In genomic region chr13:40994581-40995230, GRCh38 we compare ENCODE assay signal across 9 cellular contexts. TPM values are rescaled to one million over a fixed set of nuclear protein-coding genes. Genes with fewer than 3 reads are reported as not detected.
DNase-seq lines count a peak whose midpoint lies in the region; ATAC-seq, FAIRE-seq and TF ChIP-seq lines count a peak whose summit lies in the region.
"Had no signal": no experiment of that assay in that cellular context is flagged by ENCODE, and none has a peak within 500 bp of the region (broad histone marks: within the 10 kb centered on the region; RNA-seq: fewer than 3 reads in every experiment).

No MANE protein-coding gene starts in this region.

- no peaks in the 10 kb centered on the region for H3K27me3 ChIP-seq in small intestine (ENCODE audit: control insufficient read depth in 2 of 2, insufficient read depth in 2 of 2, low read length in 2 of 2)

- H3K36me3 ChIP-seq in small intestine (ENCODE audit: control insufficient read depth in 2 of 2, insufficient read depth in 2 of 2, low read length in 2 of 2) = peaks cover 2 to 5% of the 10 kb centered on the region in 2 donors
- H3K36me3 ChIP-seq: thoracic aorta had no signal

- TF ChIP-seq CTCF in coronary artery (IDR thresholded peaks at IDR 0.05) = no peak

- FAIRE-seq in small intestine (lab: Jason Lieb, UNC) (no peak), RCC 7860 (lab: Jason Lieb, UNC) (no peak)

- 22 to 47% (median 27%) methylated on average over 6 of the region's 6 CpGs for WGBS in small intestine, 3 donors

- H3K4me3 ChIP-seq in small intestine (ENCODE audit: low read depth in 1 of 2, low read length in 2 of 2) (no peak overlapping the region), coronary artery (no peak overlapping the region)
- H3K4me3 ChIP-seq: thoracic aorta had no signal

- no peaks in the 10 kb centered on the region for H3K9me3 Mint-ChIP-seq in activated naive CD8-positive, alpha-beta T cell (ENCODE audit: low read depth)

- H3K27ac ChIP-seq in small intestine (ENCODE audit: low read depth in 1 of 2, low read length in 1 of 2) (peak overlapping the region; percentile 60 to 62), coronary artery (no peak overlapping the region)
- H3K27ac ChIP-seq: thoracic aorta had no signal

- peaks cover 90% of the 10 kb centered on the region for H3K4me1 Mint-ChIP-seq in activated naive CD8-positive, alpha-beta T cell (ENCODE audit: low read depth)

- no peaks in the 10 kb centered on the region for H3K27me3 Mint-ChIP-seq in activated naive CD8-positive, alpha-beta T cell

- peaks cover 7 to 17% of the 10 kb centered on the region in 2 donors for H3K4me1 ChIP-seq in small intestine (ENCODE audit: control insufficient read depth in 2 of 2, insufficient read depth in 1 of 2, low read depth in 1 of 2, low read length in 1 of 2)

- H3K4me3 Mint-ChIP-seq in activated naive CD8-positive, alpha-beta T cell = peak overlapping the region; percentile 76

- peak overlapping the region; percentile 92 for H3K27ac Mint-ChIP-seq in activated naive CD8-positive, alpha-beta T cell

- peaks cover 7% of the 10 kb centered on the region for H3K36me3 Mint-ChIP-seq in activated naive CD8-positive, alpha-beta T cell

- DNase-seq in small intestine (no peak), RCC 7860 (ENCODE audit: low spot score) (no peak), MV-4-11 (lab: John Stamatoyannopoulos, UW) (no peak), NCI-H526 (lab: John Stamatoyannopoulos, UW) (no peak), coronary artery (ENCODE audit: low spot score) (no peak)

- no peaks in the 10 kb centered on the region for H3K9me3 ChIP-seq in small intestine (ENCODE audit: control insufficient read depth, low read depth)
- H3K9me3 ChIP-seq: thoracic aorta had no signal

- ATAC-seq in GM19043 (IDR thresholded peaks at IDR 0.05; ENCODE audit: low read depth, unreplicated experiment) (peak; percentile 62), HG02973 (IDR thresholded peaks at IDR 0.05; ENCODE audit: unreplicated experiment) (peak; percentile 84)

RNA-seq across cellular contexts. Expression of gene ELF1, which starts 24.4 kb away (rescaled TPM):
- 10 to 100 TPM; 34.3 to 40.8 (median 38.0) TPM for polyA plus RNA-seq in small intestine

Comparison
In these comparisons a context has a peak if more than half of its experiments do, and no peak if none do; other contexts are left out.
1. H3K27ac ChIP-seq: peak in small intestine (2 of 2); none in coronary artery (0 of 2).